ENCODE assay signal across 14 cellular contexts in the genomic region with DNA sequence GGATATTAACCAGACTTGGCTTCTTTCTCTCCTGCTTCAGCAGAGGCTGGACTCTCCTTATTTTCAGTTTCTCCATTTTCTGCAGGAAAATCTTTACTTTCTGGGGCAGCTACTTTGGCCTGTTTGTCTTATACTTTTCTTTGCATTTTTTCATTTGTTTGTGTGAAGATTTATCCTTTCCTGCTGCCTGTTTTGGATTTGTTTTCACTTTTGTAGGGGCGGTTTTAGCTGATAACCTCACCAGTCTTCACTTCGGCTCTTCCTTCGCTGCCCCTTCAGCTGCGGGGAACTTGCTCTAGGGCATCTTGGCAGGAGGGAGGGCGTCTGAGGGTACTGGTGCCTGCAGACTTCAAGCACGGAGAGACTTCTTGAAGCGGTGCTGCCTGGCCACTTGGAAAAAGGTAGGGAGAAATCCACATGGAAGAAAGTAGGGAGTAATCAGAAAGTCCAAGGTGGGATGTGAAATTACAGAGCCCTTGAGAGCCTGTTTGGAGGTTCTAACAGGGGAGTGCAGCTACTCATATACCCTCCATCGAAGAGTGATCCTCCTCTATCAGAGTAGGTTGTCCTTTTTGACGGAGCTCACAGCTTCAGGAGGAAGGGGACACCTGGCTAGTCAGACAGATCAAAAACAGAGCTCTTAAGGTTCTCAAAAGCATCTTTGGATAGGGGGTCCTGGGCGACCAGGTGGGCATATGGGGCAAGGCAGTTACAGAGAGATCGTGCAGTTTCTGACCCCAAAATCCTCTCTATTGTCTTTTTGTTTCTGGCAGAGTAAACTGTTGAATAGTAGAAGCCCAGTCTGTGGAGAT. TPM values are rescaled to one million over a fixed set of nuclear protein-coding genes. Genes with fewer than 3 reads are reported as not detected.
DNase-seq lines count a peak whose midpoint lies in the region; ATAC-seq lines count a peak whose summit lies in the region.
"Had no signal": no experiment of that assay in that cellular context is flagged by ENCODE, and none has a peak within 500 bp of the region (broad histone marks: within the 10 kb centered on the region; RNA-seq: fewer than 3 reads in every experiment).

No MANE protein-coding gene starts in this region.

- H3K9ac ChIP-seq in BLaER1 treated with 17β-estradiol and CSF1 and Interleukin-3, amounts not matched to agents 10 nM and 100 nM: no peak overlapping the region; a peak in 1 of 22 replicates

- peaks cover 30 to 58% (median 38%) of the 10 kb centered on the region in 11 experiments for H3K27me3 ChIP-seq in BLaER1 treated with 17β-estradiol and CSF1 and Interleukin-3, amounts not matched to agents 10 nM and 100 nM

- H3K4me1 Mint-ChIP-seq in T-helper 17 cell: peaks cover 22% of the 10 kb centered on the region

- H3K36me3 ChIP-seq in BLaER1 treated with 17β-estradiol and CSF1 and Interleukin-3, amounts not matched to agents 10 nM and 100 nM: no peaks in the 10 kb centered on the region
- H3K36me3 ChIP-seq: colonic mucosa, pancreas had no signal

- no peak overlapping the region for H3K27ac ChIP-seq in BLaER1 treated with 17β-estradiol and CSF1 and Interleukin-3, amounts not matched to agents 10 nM and 100 nM
- H3K27ac ChIP-seq: colonic mucosa, pancreas had no signal

- H4K20me1 ChIP-seq in BLaER1 treated with 17β-estradiol and CSF1 and Interleukin-3, amounts not matched to agents 10 nM and 100 nM: no peaks in the 10 kb centered on the region

- H3K36me3 Mint-ChIP-seq in T-helper 17 cell (ENCODE audit: low read depth): peaks cover 8% of the 10 kb centered on the region
- H3K36me3 Mint-ChIP-seq: memory B cell had no signal

- H3K4me3 ChIP-seq in BLaER1 treated with 17β-estradiol and CSF1 and Interleukin-3, amounts not matched to agents 10 nM and 100 nM: no peak overlapping the region
- H3K4me3 ChIP-seq: colonic mucosa, pancreas had no signal

- peak overlapping the region; percentile 58 for H3K4me3 Mint-ChIP-seq in T-helper 17 cell
- H3K4me3 Mint-ChIP-seq: activated T-cell treated with anti-CD3 and anti-CD28 coated beads, Interleukin-2, amount 50 U/mL, for 4 hours; B cell; memory B cell had no signal

- H3K27me3 Mint-ChIP-seq in T-helper 17 cell: peaks cover 72% of the 10 kb centered on the region

- H3K4me2 ChIP-seq in BLaER1 treated with 17β-estradiol and CSF1 and Interleukin-3, amounts not matched to agents 10 nM and 100 nM: peak overlapping the region in 10 of 11 experiments; percentile 4 to 54 (median 31); a peak in 16 of 22 replicates

- DNase-seq in T-helper 17 cell (no peak), AG08395 (ENCODE audit: low spot score) (no peak), NCI-H187 treated with DMSO at 0.1 percent for 48 hours (lab: John Stamatoyannopoulos, UW) (no peak)
- DNase-seq in stimulated activated CD4-positive, alpha-beta T cell treated with anti-CD3 and anti-CD28 coated beads, Interleukin-4, amount 100 ng/mL, for 1 hour: no peak
- DNase-seq: activated T-cell treated with anti-CD3 and anti-CD28 coated beads, Interleukin-2, amount 50 U/mL, for 4 hours; colonic mucosa; pancreas; substantia nigra had no signal

- no peak overlapping the region for H3K27ac Mint-ChIP-seq in T-helper 17 cell
- H3K27ac Mint-ChIP-seq: B cell, memory B cell had no signal

- ATAC-seq in GM18909 (IDR thresholded peaks at IDR 0.05; ENCODE audit: poor library complexity, unreplicated experiment) (peak; percentile 10), HG03103 (IDR thresholded peaks at IDR 0.05; ENCODE audit: low read depth, unreplicated experiment) (peak; percentile 16), T-helper 17 cell (no peak), GM21529 (IDR thresholded peaks at IDR 0.05; ENCODE audit: unreplicated experiment) (no peak)

- peaks cover 0 to 13% (median 2%) of the 10 kb centered on the region in 11 experiments; a peak in 7 of 22 replicates for H3K9me3 ChIP-seq in BLaER1 treated with 17β-estradiol and CSF1 and Interleukin-3, amounts not matched to agents 10 nM and 100 nM (replicated peaks in 1 of 11)
- no peaks in the 10 kb centered on the region for H3K9me3 ChIP-seq in T-helper 17 cell (ENCODE audit: control insufficient read depth, low read length, poor library complexity, severe bottlenecking)
- H3K9me3 ChIP-seq: colonic mucosa, pancreas had no signal

- peaks cover 0 to 10% (median 7%) of the 10 kb centered on the region in 10 experiments; a peak in 11 of 20 replicates for H3K4me1 ChIP-seq in BLaER1 treated with 17β-estradiol and CSF1 and Interleukin-3, amounts not matched to agents 10 nM and 100 nM
- H3K4me1 ChIP-seq: colonic mucosa, pancreas had no signal

RNA-seq across cellular contexts. Expression of gene ZDBF2, which starts 14.6 kb away (rescaled TPM):
- total RNA-seq in T-helper 17 cell: 10 to 100 TPM; 14.0 to 23.2 TPM

Comparison
In these comparisons a context has a peak if more than half of its experiments do, and no peak if none do; other contexts are left out.
1. ATAC-seq: peak in GM18909 (single experiment) and HG03103 (single experiment); none in T-helper 17 cell (single experiment) and GM21529 (single experiment).